In the genomic region with DNA sequence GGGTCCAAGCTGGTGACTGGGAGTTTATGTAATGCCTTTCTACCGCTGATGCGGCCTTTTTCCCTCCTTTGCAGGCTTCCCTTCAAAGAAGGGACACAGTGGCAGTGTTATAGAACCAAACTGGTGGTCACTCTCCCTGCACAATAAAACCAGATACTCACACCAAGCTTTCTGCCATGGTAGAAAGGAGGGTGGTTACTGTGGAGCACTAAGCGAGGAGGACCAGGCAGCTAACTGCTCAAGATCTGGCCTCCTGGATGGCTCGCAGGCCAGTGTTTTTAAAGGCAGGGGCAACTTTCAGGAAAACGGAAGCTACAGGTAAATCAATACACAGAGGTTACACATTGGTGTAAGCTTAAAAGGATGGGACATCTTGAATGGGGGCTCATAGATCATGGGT, we compare ENCODE assay signal across 37 cellular contexts.
"Had no signal": no experiment of that assay in that cellular context is flagged by ENCODE, and none has a peak within 500 bp of the region (broad histone marks: within the 10 kb centered on the region; RNA-seq: fewer than 3 reads in every experiment).

No MANE protein-coding gene starts in this region.

- H3K27me3 ChIP-seq: adrenal gland, body of pancreas, brain microvascular endothelial cell had no signal

- DNase-seq: activated B cell treated with CpG ODN at 0.5 μM for 24 hours; activated CD4-positive, alpha-beta memory T cell treated with anti-CD3 and anti-CD28 coated beads for 36 hours; activated CD4-positive, alpha-beta T cell treated with anti-CD3 and anti-CD28 coated beads for 4 hours; activated CD4-positive, alpha-beta T cell treated with anti-CD3 and anti-CD28 coated beads, Interleukin-2, amount 10 ng/mL, durations not matched to agents 24 days and 14 days; activated CD4-positive, alpha-beta T cell treated with anti-CD3 and anti-CD28 coated beads, Interleukin-2, amount 50 U/mL, for 1 hour; activated CD4-positive, alpha-beta T cell treated with anti-CD3 and anti-CD28 coated beads, Interleukin-2, amount 50 U/mL, for 4 hours; activated CD4-positive, CD25-positive, alpha-beta regulatory T cell treated with anti-CD3 and anti-CD28 coated beads, Interleukin-2, amount 50 U/mL, for 72 hours; activated CD8-positive, alpha-beta memory T cell treated with anti-CD3 and anti-CD28 coated beads, Interleukin-2, amount 50 U/mL, for 4 hours; activated CD8-positive, alpha-beta T cell treated with anti-CD3 and anti-CD28 coated beads for 36 hours; activated effector memory CD4-positive, alpha-beta T cell treated with anti-CD3 and anti-CD28 coated beads, Interleukin-2, amount 50 U/mL, for 16 hours; activated gamma-delta T cell treated with Interleukin-2 at 50 U/mL for 16 hours; activated naive CD4-positive, alpha-beta T cell; activated naive CD4-positive, alpha-beta T cell treated with anti-CD3 and anti-CD28 coated beads for 36 hours; activated naive CD4-positive, alpha-beta T cell treated with anti-CD3 and anti-CD28 coated beads, Interleukin-2, amount 50 U/mL, for 16 hours; activated naive CD8-positive, alpha-beta T cell treated with anti-CD3 and anti-CD28 coated beads for 36 hours; activated T-cell treated with anti-CD3 and anti-CD28 coated beads for 4 hours; activated T-cell treated with anti-CD3 and anti-CD28 coated beads, Interleukin-2, amount 50 U/mL, for 1 hour; activated T-cell treated with anti-CD3 and anti-CD28 coated beads, Interleukin-2, amount 50 U/mL, for 4 hours; activated T-cell treated with anti-CD3 and anti-CD28 coated beads, Interleukin-2, amount 50 U/mL, for 72 hours; adrenal gland; amniotic stem cell; aorta; body of pancreas; brain microvascular endothelial cell; central memory CD4-positive, alpha-beta T cell; T-helper 1 cell; T-helper 2 cell; T-helper 9 cell had no signal

- H3K36me3 ChIP-seq: adrenal gland, brain microvascular endothelial cell, breast epithelium had no signal

- H3K4me1 Mint-ChIP-seq: activated B cell treated with CpG ODN at 0.5 μM for 24 hours; activated CD4-positive, alpha-beta T cell treated with anti-CD3 and anti-CD28 coated beads, Interleukin-2, amount 10 ng/mL, durations not matched to agents 24 days and 14 days; activated naive CD8-positive, alpha-beta T cell treated with anti-CD3 and anti-CD28 coated beads for 36 hours; activated T-helper 17 cell treated with anti-CD3 and anti-CD28 coated beads, Interleukin-2, amount 50 U/mL, for 72 hours had no signal

- H3K27ac Mint-ChIP-seq: activated B cell treated with CpG ODN at 0.5 μM for 24 hours; activated CD4-positive, alpha-beta memory T cell treated with anti-CD3 and anti-CD28 coated beads for 36 hours; activated CD4-positive, alpha-beta T cell treated with anti-CD3 and anti-CD28 coated beads, Interleukin-2, amount 10 ng/mL, durations not matched to agents 24 days and 14 days; activated CD8-positive, alpha-beta T cell treated with anti-CD3 and anti-CD28 coated beads for 36 hours; activated naive CD4-positive, alpha-beta T cell treated with anti-CD3 and anti-CD28 coated beads for 36 hours; activated naive CD8-positive, alpha-beta T cell treated with anti-CD3 and anti-CD28 coated beads for 36 hours; activated T-cell treated with anti-CD3 and anti-CD28 coated beads, Interleukin-2, amount 50 U/mL, for 72 hours; activated T-helper 1 cell treated with anti-CD3 and anti-CD28 coated beads, Interleukin-12 subunit alpha, Interleukin-12 subunit beta, Interleukin-2, Interleukin-4 antibody, amounts not matched to agents 30 ng/mL and 10 ng/mL and 1 ng/mL, durations not matched to agents 14 hours and 24 hours and 36 hours; activated T-helper 17 cell treated with anti-CD3 and anti-CD28 coated beads, Interleukin-2, amount 50 U/mL, for 72 hours; T-helper 1 cell treated with Interleukin-12 subunit alpha and Interleukin-12 subunit beta and Interleukin-4 antibody, amounts not matched to agents 30 μg/mL and 1 μg/mL, for 36 hours; T-helper 2 cell treated with Interferon-gamma antibody and Interleukin-4, amounts not matched to agents 5 μg/mL and 100 μg/mL, for 36 hours had no signal

- H3K4me1 ChIP-seq: adrenal gland, body of pancreas, breast epithelium had no signal

- H3K27ac ChIP-seq: adrenal gland, body of pancreas, brain microvascular endothelial cell, breast epithelium, VCaP had no signal

- H3K9me3 ChIP-seq: adrenal gland, body of pancreas, breast epithelium had no signal

- FAIRE-seq: astrocyte, TTC549 had no signal

- H3K9me3 Mint-ChIP-seq: activated B cell treated with CpG ODN at 0.5 μM for 24 hours; activated CD4-positive, alpha-beta memory T cell treated with anti-CD3 and anti-CD28 coated beads for 36 hours; activated CD4-positive, alpha-beta T cell treated with anti-CD3 and anti-CD28 coated beads, Interleukin-2, amount 10 ng/mL, durations not matched to agents 24 days and 14 days; activated CD8-positive, alpha-beta T cell treated with anti-CD3 and anti-CD28 coated beads for 36 hours; activated naive CD4-positive, alpha-beta T cell treated with anti-CD3 and anti-CD28 coated beads for 36 hours; activated naive CD4-positive, alpha-beta T cell treated with anti-CD3 and anti-CD28 coated beads, Interleukin-2, amount 50 U/mL, for 72 hours; activated naive CD8-positive, alpha-beta T cell treated with anti-CD3 and anti-CD28 coated beads for 36 hours; activated T-cell treated with anti-CD3 and anti-CD28 coated beads, Interleukin-2, amount 50 U/mL, for 4 hours; activated T-cell treated with anti-CD3 and anti-CD28 coated beads, Interleukin-2, amount 50 U/mL, for 72 hours; activated T-helper 1 cell treated with anti-CD3 and anti-CD28 coated beads, Interleukin-12 subunit alpha, Interleukin-12 subunit beta, Interleukin-2, Interleukin-4 antibody, amounts not matched to agents 30 ng/mL and 10 ng/mL and 1 ng/mL, durations not matched to agents 14 hours and 24 hours and 36 hours; activated T-helper 17 cell treated with anti-CD3 and anti-CD28 coated beads, Interleukin-2, amount 50 U/mL, for 72 hours; T-helper 1 cell treated with Interleukin-12 subunit alpha and Interleukin-12 subunit beta and Interleukin-4 antibody, amounts not matched to agents 30 μg/mL and 1 μg/mL, for 36 hours; T-helper 2 cell treated with Interferon-gamma antibody and Interleukin-4, amounts not matched to agents 5 μg/mL and 100 μg/mL, for 36 hours had no signal

- H3K4me3 Mint-ChIP-seq: activated B cell treated with CpG ODN at 0.5 μM for 24 hours; activated CD4-positive, alpha-beta memory T cell treated with anti-CD3 and anti-CD28 coated beads for 36 hours; activated CD4-positive, alpha-beta T cell treated with anti-CD3 and anti-CD28 coated beads, Interleukin-2, amount 10 ng/mL, durations not matched to agents 24 days and 14 days; activated CD8-positive, alpha-beta T cell treated with anti-CD3 and anti-CD28 coated beads for 36 hours; activated naive CD4-positive, alpha-beta T cell treated with anti-CD3 and anti-CD28 coated beads for 36 hours; activated naive CD8-positive, alpha-beta T cell treated with anti-CD3 and anti-CD28 coated beads for 36 hours; activated T-cell treated with anti-CD3 and anti-CD28 coated beads, Interleukin-2, amount 50 U/mL, for 4 hours; activated T-cell treated with anti-CD3 and anti-CD28 coated beads, Interleukin-2, amount 50 U/mL, for 72 hours; activated T-helper 1 cell treated with anti-CD3 and anti-CD28 coated beads, Interleukin-12 subunit alpha, Interleukin-12 subunit beta, Interleukin-2, Interleukin-4 antibody, amounts not matched to agents 30 ng/mL and 10 ng/mL and 1 ng/mL, durations not matched to agents 14 hours and 24 hours and 36 hours; activated T-helper 17 cell treated with anti-CD3 and anti-CD28 coated beads, Interleukin-2, amount 50 U/mL, for 72 hours; T-helper 1 cell treated with Interleukin-12 subunit alpha and Interleukin-12 subunit beta and Interleukin-4 antibody, amounts not matched to agents 30 μg/mL and 1 μg/mL, for 36 hours; T-helper 2 cell treated with Interferon-gamma antibody and Interleukin-4, amounts not matched to agents 5 μg/mL and 100 μg/mL, for 36 hours had no signal

- H3K36me3 Mint-ChIP-seq: activated CD4-positive, alpha-beta memory T cell treated with anti-CD3 and anti-CD28 coated beads for 36 hours; activated naive CD4-positive, alpha-beta T cell treated with anti-CD3 and anti-CD28 coated beads, Interleukin-2, amount 50 U/mL, for 72 hours; activated naive CD8-positive, alpha-beta T cell treated with anti-CD3 and anti-CD28 coated beads for 36 hours had no signal

- ATAC-seq: activated CD8-positive, alpha-beta T cell treated with anti-CD3 and anti-CD28 coated beads for 36 hours; activated naive CD4-positive, alpha-beta T cell treated with anti-CD3 and anti-CD28 coated beads, Interleukin-2, amount 50 U/mL, for 72 hours; activated T-cell treated with anti-CD3 and anti-CD28 coated beads, Interleukin-2, amount 50 U/mL, for 4 hours; activated T-cell treated with anti-CD3 and anti-CD28 coated beads, Interleukin-2, amount 50 U/mL, for 72 hours; activated T-helper 17 cell treated with anti-CD3 and anti-CD28 coated beads, Interleukin-2, amount 50 U/mL, for 72 hours; body of pancreas had no signal

- H3K4me3 ChIP-seq: adrenal gland, body of pancreas, breast epithelium had no signal
